Comparison of ENCODE assay signal across 8 cellular contexts in the genomic region with DNA sequence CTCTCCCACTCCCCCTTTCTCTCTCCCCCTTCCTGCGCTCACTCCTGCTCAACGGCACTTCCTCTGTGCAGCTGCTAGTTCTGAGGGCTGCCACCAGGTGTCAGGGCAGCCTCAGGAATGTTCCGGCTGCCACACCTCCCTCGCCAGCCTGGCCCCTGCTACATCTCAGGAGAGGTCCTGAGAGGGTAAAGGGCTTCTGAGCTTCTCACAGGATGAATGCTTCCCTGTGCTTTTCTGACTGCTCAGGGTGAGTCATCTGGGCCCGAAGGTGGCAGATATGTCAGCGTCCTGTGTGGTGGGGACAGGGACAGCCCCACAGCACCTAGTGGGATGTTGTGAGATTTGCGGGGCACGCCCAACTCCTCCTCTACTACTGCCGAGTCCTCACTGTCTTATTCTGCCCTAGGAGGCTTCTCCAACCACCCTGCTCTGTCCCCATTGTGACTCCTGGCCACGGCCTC. TPM values are rescaled to one million over a fixed set of nuclear protein-coding genes. Genes with fewer than 3 reads are reported as not detected.
DNase-seq lines count a peak whose midpoint lies in the region; ATAC-seq and TF ChIP-seq lines count a peak whose summit lies in the region.

No MANE protein-coding gene starts in this region.

- no peak overlapping the region for H3K27ac Mint-ChIP-seq in mesothelial cell of epicardium

- H3K4me3 ChIP-seq in dorsolateral prefrontal cortex: no peak overlapping the region

- no peak overlapping the region for H3K4me3 Mint-ChIP-seq in mesothelial cell of epicardium

- peak; percentile 91 for ATAC-seq in GM19395 (IDR thresholded peaks at IDR 0.05; ENCODE audit: unreplicated experiment)
- ATAC-seq in HG03439 (IDR thresholded peaks at IDR 0.05; ENCODE audit: unreplicated experiment): peak; percentile 79

- TF ChIP-seq CTCF in dorsolateral prefrontal cortex (IDR thresholded peaks at IDR 0.05 in 54 of 56, conservative IDR thresholded peaks at IDR 0.05 in 2 of 56; ENCODE audit: low read depth in 1 of 56, partially characterized antibody in 56 of 56): peak; percentile 39 to 88 (median 80)
- TF ChIP-seq CTCF in mesothelial cell of epicardium (IDR thresholded peaks at IDR 0.05; ENCODE audit: unreplicated experiment): peak; percentile 74

- no peak overlapping the region for H3K27ac ChIP-seq in dorsolateral prefrontal cortex

- no peaks in the 10 kb centered on the region for H3K27me3 ChIP-seq in dorsolateral prefrontal cortex

- peaks cover 7% of the 10 kb centered on the region for H3K27me3 Mint-ChIP-seq in mesothelial cell of epicardium (ENCODE audit: low read depth)

- intact Hi-C loops in dorsolateral prefrontal cortex (cut with DNase I): loop anchor here (5.0 kb wide), 3 partner anchors 338 to 648 kb away; a partner anchor contains a TSS

- H3K9me3 Mint-ChIP-seq in mesothelial cell of epicardium: no peaks in the 10 kb centered on the region

- peak; percentile 48 for DNase-seq in COR-L47 (lab: John Stamatoyannopoulos, UW)
- DNase-seq in NCI-H526 (lab: John Stamatoyannopoulos, UW): peak; percentile 47 to 82
- DNase-seq in activated CD4-positive, alpha-beta T cell treated with anti-CD3 and anti-CD28 coated beads, Interleukin-2, amount 50 U/mL, for 48 hours: peak; percentile 83 to 89
- DNase-seq in dorsolateral prefrontal cortex: peak in 9 of 10 donors; percentile 40 to 80 (median 60)
- DNase-seq in mesothelial cell of epicardium (ENCODE audit: low spot score in 2 of 2, unreplicated experiment in 2 of 2): peak in 1 of 2 experiments; percentile 71
- DNase-seq in stimulated activated CD8-positive, alpha-beta memory T cell treated with anti-CD3 and anti-CD28 coated beads, Interleukin-4, amount 100 ng/mL, for 48 hours: peak; percentile 84

- peaks cover 8% of the 10 kb centered on the region for H3K36me3 Mint-ChIP-seq in mesothelial cell of epicardium

- no peaks in the 10 kb centered on the region for H3K4me1 Mint-ChIP-seq in mesothelial cell of epicardium

RNA-seq across cellular contexts. Expression of a gene that starts 49.0 kb away (rescaled TPM):
- total RNA-seq in dorsolateral prefrontal cortex (100 to 1,000 TPM in 101 of 120 experiments, 10 to 100 TPM in 19; 67.0 to 178 (median 121) TPM), mesothelial cell of epicardium (30.9 to 34.6 TPM (median 33.0 TPM) in 3 replicates)

RNA-seq across cellular contexts. Expression of a gene that starts 55.2 kb away (rescaled TPM):
- total RNA-seq in dorsolateral prefrontal cortex: 1 to 10 TPM in 3 of 120 experiments, under 1 TPM in 76, not detected in 41; 0.10 to 5.8 (median 0.21) TPM
- 3.9 to 5.1 TPM (median 5.0 TPM) in 3 replicates for total RNA-seq in mesothelial cell of epicardium
